9 cellular contexts compared by ENCODE assay signal in the genomic region with DNA sequence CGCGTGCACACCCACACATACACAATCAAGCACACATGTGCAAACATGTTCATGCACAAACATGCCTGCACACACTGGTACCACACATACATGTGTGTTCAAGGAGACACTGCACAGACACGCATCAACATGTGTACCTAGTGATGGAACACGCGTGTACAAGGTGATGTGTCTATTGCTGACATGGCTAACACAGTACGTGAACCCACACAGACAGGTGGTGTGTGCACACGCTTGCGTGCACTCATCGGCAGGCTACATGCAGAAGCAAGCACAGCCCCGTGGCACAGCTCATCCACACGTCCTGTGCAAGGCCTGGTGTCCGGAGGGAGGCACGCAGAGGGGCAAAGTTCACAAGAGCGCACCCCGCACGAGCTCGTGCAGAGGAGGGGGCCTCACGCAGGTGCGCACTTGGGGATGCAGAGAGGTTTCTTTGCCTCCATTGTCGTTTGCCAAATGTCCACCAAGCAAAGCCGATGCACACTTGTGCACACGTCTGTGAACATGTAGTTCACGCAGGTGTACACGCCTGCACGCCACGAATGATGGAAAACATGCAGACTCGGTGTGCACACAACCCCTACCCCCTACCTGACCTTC. TPM values are rescaled to one million over a fixed set of nuclear protein-coding genes. Genes with fewer than 3 reads are reported as not detected.
DNase-seq lines count a peak whose midpoint lies in the region; ATAC-seq, FAIRE-seq and TF ChIP-seq lines count a peak whose summit lies in the region.
"Had no signal": no experiment of that assay in that cellular context is flagged by ENCODE, and none has a peak within 500 bp of the region (broad histone marks: within the 10 kb centered on the region; RNA-seq: fewer than 3 reads in every experiment).

No MANE protein-coding gene starts in this region.

- peak overlapping the region; percentile 80 for H3K27ac Mint-ChIP-seq in T-helper 2 cell treated with Interferon-gamma antibody and Interleukin-4, amounts not matched to agents 5 μg/mL and 100 μg/mL, for 36 hours
- H3K27ac Mint-ChIP-seq in activated T-helper 2 cell treated with anti-CD3 and anti-CD28 coated beads, Interferon-gamma antibody, Interleukin-2, Interleukin-4, amounts not matched to agents 10 μg/mL and 5 μg/mL and 100 μg/mL, durations not matched to agents 14 hours and 24 hours and 36 hours: peak overlapping the region; percentile 72

- H3K9ac ChIP-seq in keratinocyte (ENCODE audit: control insufficient read depth, extremely low read depth, insufficient read depth, low read length): peak overlapping the region; percentile 69

- peaks cover 1% of the 10 kb centered on the region for H3K36me3 Mint-ChIP-seq in T-helper 2 cell treated with Interferon-gamma antibody and Interleukin-4, amounts not matched to agents 5 μg/mL and 100 μg/mL, for 36 hours (ENCODE audit: low read depth)
- H3K36me3 Mint-ChIP-seq in activated T-helper 2 cell treated with anti-CD3 and anti-CD28 coated beads, Interferon-gamma antibody, Interleukin-2, Interleukin-4, amounts not matched to agents 10 μg/mL and 5 μg/mL and 100 μg/mL, durations not matched to agents 14 hours and 24 hours and 36 hours (ENCODE audit: low read depth): peaks cover 6% of the 10 kb centered on the region

- ATAC-seq in HG02588 (IDR thresholded peaks at IDR 0.05; ENCODE audit: unreplicated experiment): no peak

- H3K4me3 Mint-ChIP-seq in T-helper 2 cell treated with Interferon-gamma antibody and Interleukin-4, amounts not matched to agents 5 μg/mL and 100 μg/mL, for 36 hours: peak overlapping the region; percentile 89
- H3K4me3 Mint-ChIP-seq in activated T-helper 2 cell treated with anti-CD3 and anti-CD28 coated beads, Interferon-gamma antibody, Interleukin-2, Interleukin-4, amounts not matched to agents 10 μg/mL and 5 μg/mL and 100 μg/mL, durations not matched to agents 14 hours and 24 hours and 36 hours (ENCODE audit: low read depth): peak overlapping the region; percentile 84

- no peak overlapping the region for H2AFZ ChIP-seq in keratinocyte (ENCODE audit: control insufficient read depth, low read length)

- peak overlapping the region; percentile 76 to 87 (median 78) for H3K4me3 ChIP-seq in keratinocyte (ENCODE audit: control insufficient read depth in 2 of 3, extremely low read depth in 1 of 3, insufficient read depth in 2 of 3, low read depth in 1 of 3, low read length in 3 of 3)

- FAIRE-seq in keratinocyte (lab: Jason Lieb, UNC): peak; percentile 48

- TF ChIP-seq CTCF in keratinocyte (optimal IDR thresholded peaks at IDR 0.05 in 1 of 3, IDR thresholded peaks at IDR 0.05 in 1 of 3, conservative IDR thresholded peaks at IDR 0.05 in 1 of 3; ENCODE audit: extremely low read depth in 1 of 3, insufficient read depth in 2 of 3, low read length in 3 of 3): no peak

- H3K9me3 ChIP-seq in keratinocyte (ENCODE audit: control insufficient read depth, low read depth, low read length): no peaks in the 10 kb centered on the region

- peaks cover 60% of the 10 kb centered on the region for H3K4me1 ChIP-seq in keratinocyte (ENCODE audit: control insufficient read depth, extremely low read depth, insufficient read depth, low read length)

- H3K27me3 ChIP-seq in keratinocyte (ENCODE audit: control insufficient read depth, extremely low read depth, insufficient read depth, low read length): no peaks in the 10 kb centered on the region

- H3K36me3 ChIP-seq in keratinocyte (ENCODE audit: control insufficient read depth in 2 of 2, extremely low read depth in 1 of 2, insufficient read depth in 2 of 2, low read length in 2 of 2): peaks cover 11 to 13% of the 10 kb centered on the region in 2 experiments

- H3K27ac ChIP-seq in keratinocyte (ENCODE audit: control insufficient read depth, insufficient read depth, low read length) (peak overlapping the region; percentile 91), temporal lobe (ENCODE audit: low read depth, low read length) (peak overlapping the region; percentile 98)

- H3K9me3 Mint-ChIP-seq in T-helper 2 cell treated with Interferon-gamma antibody and Interleukin-4, amounts not matched to agents 5 μg/mL and 100 μg/mL, for 36 hours: no peaks in the 10 kb centered on the region
- H3K9me3 Mint-ChIP-seq in activated T-helper 2 cell treated with anti-CD3 and anti-CD28 coated beads, Interferon-gamma antibody, Interleukin-2, Interleukin-4, amounts not matched to agents 10 μg/mL and 5 μg/mL and 100 μg/mL, durations not matched to agents 14 hours and 24 hours and 36 hours: no peaks in the 10 kb centered on the region

- H3K9me1 ChIP-seq in keratinocyte (ENCODE audit: control insufficient read depth, extremely low read depth, insufficient read depth, low read length): no peaks in the 10 kb centered on the region

- H4K20me1 ChIP-seq in keratinocyte (ENCODE audit: control insufficient read depth, extremely low read depth, insufficient read depth, low read length): peaks cover 3% of the 10 kb centered on the region

- dilution Hi-C loops in keratinocyte (cut with MboI; ENCODE audit: extremely low pct_ligation_motif_present, low sequenced_read_pairs): no loop called here

- DNase-seq in T-helper 2 cell treated with Interferon-gamma antibody and Interleukin-4, amounts not matched to agents 5 μg/mL and 100 μg/mL, for 36 hours (ENCODE audit: low spot score): no peak
- DNase-seq in T-helper 2 cell (no peak), keratinocyte (ENCODE audit: low read depth, low spot score) (no peak), NCI-H82 treated with DMSO at 0.1 percent for 48 hours (lab: John Stamatoyannopoulos, UW; ENCODE audit: unreplicated experiment) (no peak), NCI-H2227 (lab: John Stamatoyannopoulos, UW; ENCODE audit: unreplicated experiment) (no peak)
- DNase-seq in activated T-helper 2 cell treated with anti-CD3 and anti-CD28 coated beads, Interferon-gamma antibody, Interleukin-2, Interleukin-4, amounts not matched to agents 10 μg/mL and 5 μg/mL and 100 μg/mL, durations not matched to agents 14 hours and 24 hours and 36 hours (ENCODE audit: low spot score): no peak

- peaks cover 24% of the 10 kb centered on the region for H3K79me2 ChIP-seq in keratinocyte (ENCODE audit: control insufficient read depth, insufficient read depth, low read length)

- peak overlapping the region; percentile 71 for H3K4me2 ChIP-seq in keratinocyte (ENCODE audit: control insufficient read depth, extremely low read depth, insufficient read depth, low read depth, low read length)

- H3K27me3 Mint-ChIP-seq in T-helper 2 cell treated with Interferon-gamma antibody and Interleukin-4, amounts not matched to agents 5 μg/mL and 100 μg/mL, for 36 hours (ENCODE audit: low read depth): no peaks in the 10 kb centered on the region
- no peaks in the 10 kb centered on the region for H3K27me3 Mint-ChIP-seq in activated T-helper 2 cell treated with anti-CD3 and anti-CD28 coated beads, Interferon-gamma antibody, Interleukin-2, Interleukin-4, amounts not matched to agents 10 μg/mL and 5 μg/mL and 100 μg/mL, durations not matched to agents 14 hours and 24 hours and 36 hours (ENCODE audit: low read depth)

- H3K4me1 Mint-ChIP-seq in T-helper 2 cell treated with Interferon-gamma antibody and Interleukin-4, amounts not matched to agents 5 μg/mL and 100 μg/mL, for 36 hours (ENCODE audit: low read depth): peaks cover 13% of the 10 kb centered on the region
- peaks cover 10% of the 10 kb centered on the region for H3K4me1 Mint-ChIP-seq in activated T-helper 2 cell treated with anti-CD3 and anti-CD28 coated beads, Interferon-gamma antibody, Interleukin-2, Interleukin-4, amounts not matched to agents 10 μg/mL and 5 μg/mL and 100 μg/mL, durations not matched to agents 14 hours and 24 hours and 36 hours (ENCODE audit: low read depth)

- intact Hi-C loops in activated T-helper 2 cell treated with anti-CD3 and anti-CD28 coated beads, Interferon-gamma antibody, Interleukin-2, Interleukin-4, amounts not matched to agents 10 μg/mL and 5 μg/mL and 100 μg/mL, durations not matched to agents 14 hours and 24 hours and 36 hours (cut with micrococcal nuclease): loop anchor here (5.0 to 10.0 kb wide), 2 partner anchors 68 to 189 kb away; a partner anchor contains a TSS

RNA-seq across cellular contexts. Expression of a gene that starts 1.0 kb away (rescaled TPM):
- 43.4 and 50.1 TPM in 2 replicates for total RNA-seq in activated T-helper 2 cell treated with anti-CD3 and anti-CD28 coated beads, Interferon-gamma antibody, Interleukin-2, Interleukin-4, amounts not matched to agents 10 μg/mL and 5 μg/mL and 100 μg/mL, durations not matched to agents 14 hours and 24 hours and 36 hours
- 13.4 to 45.8 TPM (median 17.4 TPM) in 3 replicates for polyA plus RNA-seq in keratinocyte
- polyA plus RNA-seq in keratinocyte (2011; ENCODE audit: low read depth): 11.6 TPM
- 6.8 and 11.9 TPM in 2 replicates for polyA plus RNA-seq in keratinocyte (2011; cell fraction: cytosol; rRNA removed)
- 114 and 161 TPM in 2 replicates for polyA plus RNA-seq in keratinocyte (2011; cell fraction: nucleus; rRNA removed)
- polyA plus RNA-seq in keratinocyte (2012; ENCODE audit: low replicate concordance): 23.3 TPM in 2 replicates
- polyA minus RNA-seq in keratinocyte: 19.9 to 32.3 TPM (median 29.2 TPM) in 3 replicates
- polyA minus RNA-seq in keratinocyte (2011; cell fraction: cytosol; rRNA and poly(A)+ RNA removed): 55.4 TPM
- 47.2 and 52.3 TPM in 2 replicates for polyA minus RNA-seq in keratinocyte (2011; cell fraction: nucleus; rRNA and poly(A)+ RNA removed)
- total RNA-seq in temporal lobe: 74.0 TPM

RNA-seq across cellular contexts. Expression of a gene that starts 1.6 kb away (rescaled TPM):
- 31.6 and 31.8 TPM in 2 replicates for total RNA-seq in activated T-helper 2 cell treated with anti-CD3 and anti-CD28 coated beads, Interferon-gamma antibody, Interleukin-2, Interleukin-4, amounts not matched to agents 10 μg/mL and 5 μg/mL and 100 μg/mL, durations not matched to agents 14 hours and 24 hours and 36 hours
- 11.4 to 20.5 TPM (median 14.9 TPM) in 3 replicates for polyA plus RNA-seq in keratinocyte
- 2.0 TPM for polyA plus RNA-seq in keratinocyte (2011; ENCODE audit: low read depth)
- 8.6 and 26.5 TPM in 2 replicates for polyA plus RNA-seq in keratinocyte (2011; cell fraction: cytosol; rRNA removed)
- polyA plus RNA-seq in keratinocyte (2011; cell fraction: nucleus; rRNA removed): 12.2 and 16.8 TPM in 2 replicates
- 9.1 and 19.4 TPM in 2 replicates for polyA plus RNA-seq in keratinocyte (2012; ENCODE audit: low replicate concordance)
- polyA minus RNA-seq in keratinocyte: 3.8 to 11.5 TPM (median 4.9 TPM) in 3 replicates
- polyA minus RNA-seq in keratinocyte (2011; cell fraction: cytosol; rRNA and poly(A)+ RNA removed): 22.4 TPM
- 7.5 and 17.3 TPM in 2 replicates for polyA minus RNA-seq in keratinocyte (2011; cell fraction: nucleus; rRNA and poly(A)+ RNA removed)
- 8.6 TPM for total RNA-seq in temporal lobe

RNA-seq across cellular contexts. Expression of a gene that starts 17.7 kb away (rescaled TPM):
- total RNA-seq in activated T-helper 2 cell treated with anti-CD3 and anti-CD28 coated beads, Interferon-gamma antibody, Interleukin-2, Interleukin-4, amounts not matched to agents 10 μg/mL and 5 μg/mL and 100 μg/mL, durations not matched to agents 14 hours and 24 hours and 36 hours: 127 and 138 TPM in 2 replicates
- 70.4 to 89.8 TPM (median 76.9 TPM) in 3 replicates for polyA plus RNA-seq in keratinocyte
- polyA plus RNA-seq in keratinocyte (2011; ENCODE audit: low read depth): 33.3 TPM
- 53.8 and 70.3 TPM in 2 replicates for polyA plus RNA-seq in keratinocyte (2011; cell fraction: cytosol; rRNA removed)
- 165 and 204 TPM in 2 replicates for polyA plus RNA-seq in keratinocyte (2011; cell fraction: nucleus; rRNA removed)
- polyA plus RNA-seq in keratinocyte (2012; ENCODE audit: low replicate concordance): 69.7 and 83.9 TPM in 2 replicates
- 73.3 to 216 TPM (median 94.2 TPM) in 3 replicates for polyA minus RNA-seq in keratinocyte
- polyA minus RNA-seq in keratinocyte (2011; cell fraction: cytosol; rRNA and poly(A)+ RNA removed): 63.5 TPM
- 66.9 and 70.7 TPM in 2 replicates for polyA minus RNA-seq in keratinocyte (2011; cell fraction: nucleus; rRNA and poly(A)+ RNA removed)
- 38.4 TPM for total RNA-seq in temporal lobe

RNA-seq across cellular contexts. Expression of a gene that starts 17.8 kb away (rescaled TPM):
- 12.1 and 13.1 TPM in 2 replicates for total RNA-seq in activated T-helper 2 cell treated with anti-CD3 and anti-CD28 coated beads, Interferon-gamma antibody, Interleukin-2, Interleukin-4, amounts not matched to agents 10 μg/mL and 5 μg/mL and 100 μg/mL, durations not matched to agents 14 hours and 24 hours and 36 hours
- 5.8 to 14.0 TPM (median 11.8 TPM) in 3 replicates for polyA plus RNA-seq in keratinocyte
- polyA plus RNA-seq in keratinocyte (2011; ENCODE audit: low read depth): 4.4 TPM
- 9.4 and 26.1 TPM in 2 replicates for polyA plus RNA-seq in keratinocyte (2011; cell fraction: cytosol; rRNA removed)
- polyA plus RNA-seq in keratinocyte (2011; cell fraction: nucleus; rRNA removed): 8.9 and 14.9 TPM in 2 replicates
- 20.3 and 26.7 TPM in 2 replicates for polyA plus RNA-seq in keratinocyte (2012; ENCODE audit: low replicate concordance)
- 3.9 to 12.4 TPM (median 7.6 TPM) in 3 replicates for polyA minus RNA-seq in keratinocyte
- polyA minus RNA-seq in keratinocyte (2011; cell fraction: cytosol; rRNA and poly(A)+ RNA removed): 65.6 TPM
- 11.9 and 14.7 TPM in 2 replicates for polyA minus RNA-seq in keratinocyte (2011; cell fraction: nucleus; rRNA and poly(A)+ RNA removed)
- total RNA-seq in temporal lobe: 10.6 TPM

RNA-seq across cellular contexts. Expression of a gene that starts 24.3 kb away (rescaled TPM):
- 0.32 and 0.44 TPM in 2 replicates for total RNA-seq in activated T-helper 2 cell treated with anti-CD3 and anti-CD28 coated beads, Interferon-gamma antibody, Interleukin-2, Interleukin-4, amounts not matched to agents 10 μg/mL and 5 μg/mL and 100 μg/mL, durations not matched to agents 14 hours and 24 hours and 36 hours
- polyA plus RNA-seq in keratinocyte: 0.01 to 0.08 TPM (median 0.04 TPM) in 3 replicates
- 0.07 TPM for polyA plus RNA-seq in keratinocyte (2011; ENCODE audit: low read depth)
- polyA plus RNA-seq in keratinocyte (2011; cell fraction: cytosol; rRNA removed): 0.02 and 0.03 TPM in 2 replicates
- polyA plus RNA-seq in keratinocyte (2011; cell fraction: nucleus; rRNA removed): 0.09 and 0.20 TPM in 2 replicates
- polyA plus RNA-seq in keratinocyte (2012; ENCODE audit: low replicate concordance): 0.14 and 0.27 TPM in 2 replicates
- 0.03 TPM in 1 of 3 replicates, not detected in the others for polyA minus RNA-seq in keratinocyte
- polyA minus RNA-seq in keratinocyte (2011; cell fraction: cytosol; rRNA and poly(A)+ RNA removed): not detected
- polyA minus RNA-seq in keratinocyte (2011; cell fraction: nucleus; rRNA and poly(A)+ RNA removed): 0.11 and 0.23 TPM in 2 replicates
- 0.49 TPM for total RNA-seq in temporal lobe
- total RNA-seq: SK-MEL-5 had no signal
